In genomic region chr6:131861356-131861755, GRCh38 we compare ENCODE assay signal across 1 cellular context.
TF ChIP-seq lines count a peak whose summit lies in the region.

No MANE protein-coding gene starts in this region.

TF ChIP-seq in IMR-90, 13 proteins besides CTCF, POLR2A, EP300 and RAD21:
- no peak for TF ChIP-seq ELK1 (IDR thresholded peaks at IDR 0.05; ENCODE audit: borderline replicate concordance, low read depth, low read length)
- no peak for TF ChIP-seq BHLHE40 (IDR thresholded peaks at IDR 0.05; ENCODE audit: low read depth, low read length)
- TF ChIP-seq USF2 (IDR thresholded peaks at IDR 0.05; ENCODE audit: low read depth, low read length) = no peak
- no peak for TF ChIP-seq MAFK (IDR thresholded peaks at IDR 0.05; ENCODE audit: low read depth, low read length)
- TF ChIP-seq SMC3 (IDR thresholded peaks at IDR 0.05; ENCODE audit: low read depth, low read length) = no peak
- TF ChIP-seq CHD1 (IDR thresholded peaks at IDR 0.05; ENCODE audit: low read depth, low read length) = no peak
- TF ChIP-seq RFX5 (IDR thresholded peaks at IDR 0.05; ENCODE audit: low read depth, low read length) = no peak
- no peak for TF ChIP-seq MAZ (IDR thresholded peaks at IDR 0.05; ENCODE audit: borderline replicate concordance, low read depth, low read length)
- no peak for TF ChIP-seq CEBPB (IDR thresholded peaks at IDR 0.05; ENCODE audit: low read depth, low read length)
- no peak for TF ChIP-seq RCOR1 (IDR thresholded peaks at IDR 0.05; ENCODE audit: insufficient replicate concordance, low read length)
- TF ChIP-seq MXI1 (IDR thresholded peaks at IDR 0.05; ENCODE audit: borderline replicate concordance, low read depth, low read length) = no peak
- no peak for TF ChIP-seq FOS (IDR thresholded peaks at IDR 0.05; ENCODE audit: low read depth, low read length)
- TF ChIP-seq NFE2L2 (IDR thresholded peaks at IDR 0.05; ENCODE audit: low read depth, low read length) = no peak
